In genomic region chr17:70521821-70522256, GRCh38 we compare ENCODE assay signal across 1 cellular context.
A peak's percentile ranks its signal among the peaks of the same experiment; 100 is the strongest.
TF ChIP-seq lines count a peak whose summit lies in the region.

No MANE protein-coding gene starts in this region.

TF ChIP-seq in HEK293, 187 proteins besides CTCF, POLR2A, EP300 and RAD21 (continued from another document):
- TF ChIP-seq ZNF48 (tag by site-specific recombination; IDR thresholded peaks at IDR 0.05), result no peak
- peak; percentile 52 for TF ChIP-seq PRDM6 (tag by site-specific recombination; IDR thresholded peaks at IDR 0.05)
